In the genomic region with DNA sequence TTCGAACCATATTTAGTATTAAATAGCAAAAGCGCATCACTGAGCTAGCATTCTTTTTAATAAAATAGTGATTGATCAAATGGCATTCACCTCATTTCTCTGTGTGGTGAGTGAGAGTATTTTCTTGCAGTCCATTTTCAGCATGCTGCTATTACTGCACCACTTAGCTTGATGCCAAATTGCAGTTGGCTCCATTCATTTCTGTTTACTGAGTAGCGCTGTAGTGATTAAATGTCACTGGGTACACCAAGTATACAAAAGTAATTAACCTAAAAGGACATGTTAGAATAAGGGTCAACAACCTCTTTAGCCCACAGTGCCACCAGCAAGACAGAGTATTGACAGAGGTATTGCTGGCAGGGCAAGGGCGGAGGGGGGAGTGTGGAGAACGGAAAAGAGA, we compare ENCODE assay signal across 1 cellular context.
TF ChIP-seq lines count a peak whose summit lies in the region.

No MANE protein-coding gene starts in this region.

TF ChIP-seq in HepG2, 621 proteins besides CTCF, POLR2A, EP300 and RAD21:
- TF ChIP-seq, protein P1, sequence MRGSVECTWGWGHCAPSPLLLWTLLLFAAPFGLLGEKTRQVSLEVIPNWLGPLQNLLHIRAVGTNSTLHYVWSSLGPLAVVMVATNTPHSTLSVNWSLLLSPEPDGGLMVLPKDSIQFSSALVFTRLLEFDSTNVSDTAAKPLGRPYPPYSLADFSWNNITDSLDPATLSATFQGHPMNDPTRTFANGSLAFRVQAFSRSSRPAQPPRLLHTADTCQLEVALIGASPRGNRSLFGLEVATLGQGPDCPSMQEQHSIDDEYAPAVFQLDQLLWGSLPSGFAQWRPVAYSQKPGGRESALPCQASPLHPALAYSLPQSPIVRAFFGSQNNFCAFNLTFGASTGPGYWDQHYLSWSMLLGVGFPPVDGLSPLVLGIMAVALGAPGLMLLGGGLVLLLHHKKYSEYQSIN (CRISPR knock-in tag; IDR thresholded peaks at IDR 0.05; ENCODE audit: borderline replicate concordance) = no peak
- TF ChIP-seq, protein P2, sequence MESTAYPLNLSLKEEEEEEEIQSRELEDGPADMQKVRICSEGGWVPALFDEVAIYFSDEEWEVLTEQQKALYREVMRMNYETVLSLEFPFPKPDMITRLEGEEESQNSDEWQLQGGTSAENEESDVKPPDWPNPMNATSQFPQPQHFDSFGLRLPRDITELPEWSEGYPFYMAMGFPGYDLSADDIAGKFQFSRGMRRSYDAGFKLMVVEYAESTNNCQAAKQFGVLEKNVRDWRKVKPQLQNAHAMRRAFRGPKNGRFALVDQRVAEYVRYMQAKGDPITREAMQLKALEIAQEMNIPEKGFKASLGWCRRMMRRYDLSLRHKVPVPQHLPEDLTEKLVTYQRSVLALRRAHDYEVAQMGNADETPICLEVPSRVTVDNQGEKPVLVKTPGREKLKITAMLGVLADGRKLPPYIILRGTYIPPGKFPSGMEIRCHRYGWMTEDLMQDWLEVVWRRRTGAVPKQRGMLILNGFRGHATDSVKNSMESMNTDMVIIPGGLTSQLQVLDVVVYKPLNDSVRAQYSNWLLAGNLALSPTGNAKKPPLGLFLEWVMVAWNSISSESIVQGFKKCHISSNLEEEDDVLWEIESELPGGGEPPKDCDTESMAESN (CRISPR knock-in tag; conservative IDR thresholded peaks at IDR 0.05) = no peak
- TF ChIP-seq, protein P3, sequence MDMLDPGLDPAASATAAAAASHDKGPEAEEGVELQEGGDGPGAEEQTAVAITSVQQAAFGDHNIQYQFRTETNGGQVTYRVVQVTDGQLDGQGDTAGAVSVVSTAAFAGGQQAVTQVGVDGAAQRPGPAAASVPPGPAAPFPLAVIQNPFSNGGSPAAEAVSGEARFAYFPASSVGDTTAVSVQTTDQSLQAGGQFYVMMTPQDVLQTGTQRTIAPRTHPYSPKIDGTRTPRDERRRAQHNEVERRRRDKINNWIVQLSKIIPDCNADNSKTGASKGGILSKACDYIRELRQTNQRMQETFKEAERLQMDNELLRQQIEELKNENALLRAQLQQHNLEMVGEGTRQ (IDR thresholded peaks at IDR 0.05; ENCODE audit: low read depth, low read length) = no peak
- TF ChIP-seq, protein P3 (CRISPR knock-in tag; IDR thresholded peaks at IDR 0.05; ENCODE audit: borderline replicate concordance) = no peak
- TF ChIP-seq ARNTL (CRISPR knock-in tag; IDR thresholded peaks at IDR 0.05) (no peak), ZNF343 (CRISPR knock-in tag; IDR thresholded peaks at IDR 0.05) (no peak), NCOR1 (IDR thresholded peaks at IDR 0.05; ENCODE audit: borderline replicate concordance, low read length) (no peak), FOXK1 (CRISPR knock-in tag; IDR thresholded peaks at IDR 0.05; ENCODE audit: borderline replicate concordance, low read depth) (no peak), SP4 (CRISPR knock-in tag; IDR thresholded peaks at IDR 0.05) (no peak)
